ENCODE assay signal across 19 cellular contexts in genomic region chr1:64482720-64483119, GRCh38. TPM values are rescaled to one million over a fixed set of nuclear protein-coding genes. Genes with fewer than 3 reads are reported as not detected.
DNase-seq lines count a peak whose midpoint lies in the region; ATAC-seq and TF ChIP-seq lines count a peak whose summit lies in the region.
"Had no signal": no experiment of that assay in that cellular context is flagged by ENCODE, and none has a peak within 500 bp of the region (broad histone marks: within the 10 kb centered on the region; RNA-seq: fewer than 3 reads in every experiment).

No MANE protein-coding gene starts in this region.

- intact Hi-C loops in mucosa of descending colon (cut with DNase I, micrococcal nuclease), result no loop called here

- CTCF ChIA-PET in HEK293 (lab: Yijun Ruan, JAX), result no interaction called here

- H3K4me1 ChIP-seq in HEK293 (ENCODE audit: control insufficient read depth, insufficient read depth, low read length), result peaks cover 36% of the 10 kb centered on the region
- peaks cover 19% of the 10 kb centered on the region for H3K4me1 ChIP-seq in mucosa of descending colon (ENCODE audit: low read depth)
- H3K4me1 ChIP-seq: HAP-1 had no signal

- POLR2A ChIA-PET in HEK293 (lab: Yijun Ruan, JAX), result no interaction called here

- H3K36me3 Mint-ChIP-seq in chondrocyte (ENCODE audit: low read depth), result no peaks in the 10 kb centered on the region
- no peaks in the 10 kb centered on the region for H3K36me3 Mint-ChIP-seq in endothelial cell (ENCODE audit: low read depth, unreplicated experiment)
- H3K36me3 Mint-ChIP-seq: CD8-positive, alpha-beta memory T cell had no signal

- H3K4me3 ChIP-seq in AG10803 (ENCODE audit: low read length) (no peak overlapping the region), HEK293 (ENCODE audit: low read depth, low read length) (no peak overlapping the region), mucosa of descending colon (no peak overlapping the region)
- H3K4me3 ChIP-seq: HAP-1, K562 had no signal

- ATAC-seq in mucosa of descending colon, result peak; percentile 31
- ATAC-seq: K562 had no signal

- no peaks in the 10 kb centered on the region for H3K36me3 ChIP-seq in HEK293 (ENCODE audit: control insufficient read depth in 2 of 2, insufficient read depth in 1 of 2, low read length in 2 of 2)
- H3K36me3 ChIP-seq in mucosa of descending colon (ENCODE audit: low read depth), result no peaks in the 10 kb centered on the region
- H3K36me3 ChIP-seq: HAP-1 had no signal

- H3K9me3 Mint-ChIP-seq in chondrocyte (ENCODE audit: low read depth) (no peaks in the 10 kb centered on the region), endothelial cell (ENCODE audit: unreplicated experiment) (no peaks in the 10 kb centered on the region)
- H3K9me3 Mint-ChIP-seq: CD8-positive, alpha-beta memory T cell had no signal

- peak; percentile 20 for DNase-seq in AG10803 (ENCODE audit: low read depth)
- no peak for DNase-seq in chondrocyte (ENCODE audit: low spot score)
- no peak for DNase-seq in mucosa of descending colon
- DNase-seq in NK-92 treated with Interleukin-12 subunit alpha and Interleukin-12 subunit beta, amount 100 ng/mL, for 24 hours (lab: John Stamatoyannopoulos, UW), result no peak
- no peak for DNase-seq in DMS114 treated with DMSO at 0.1 percent for 48 hours (lab: John Stamatoyannopoulos, UW; ENCODE audit: unreplicated experiment)
- no peak for DNase-seq in endothelial cell (ENCODE audit: low spot score)
- DNase-seq: CD8-positive, alpha-beta memory T cell; DND-41; GF-D8; NCI-H1436; NCI-H2029; NCI-H2171 treated with DMSO at 0.1 percent for 48 hours; NCI-H446 treated with DMSO at 0.1 percent for 48 hours; OCI-M1; RPMI8226; SIG-M5 had no signal

- H3K9me3 ChIP-seq in HEK293 (ENCODE audit: control insufficient read depth, insufficient read depth, low read depth, low read length), result no peaks in the 10 kb centered on the region
- no peaks in the 10 kb centered on the region for H3K9me3 ChIP-seq in mucosa of descending colon
- H3K9me3 ChIP-seq: HAP-1 had no signal

- H3K27me3 Mint-ChIP-seq in chondrocyte (ENCODE audit: low read depth) (no peaks in the 10 kb centered on the region), endothelial cell (ENCODE audit: unreplicated experiment) (no peaks in the 10 kb centered on the region)

- H3K4me3 Mint-ChIP-seq in chondrocyte (ENCODE audit: unreplicated experiment), result no peak overlapping the region
- H3K4me3 Mint-ChIP-seq in endothelial cell (ENCODE audit: unreplicated experiment), result no peak overlapping the region
- H3K4me3 Mint-ChIP-seq: CD8-positive, alpha-beta memory T cell had no signal

- H3K4me1 Mint-ChIP-seq in chondrocyte (ENCODE audit: low read depth) (peaks cover 56% of the 10 kb centered on the region), endothelial cell (ENCODE audit: unreplicated experiment) (peaks cover 31% of the 10 kb centered on the region)
- H3K4me1 Mint-ChIP-seq: CD8-positive, alpha-beta memory T cell had no signal

- H3K27ac Mint-ChIP-seq in chondrocyte (ENCODE audit: unreplicated experiment) (peak overlapping the region; percentile 50), endothelial cell (ENCODE audit: unreplicated experiment) (no peak overlapping the region)
- H3K27ac Mint-ChIP-seq: CD8-positive, alpha-beta memory T cell had no signal

- no peak overlapping the region for H3K27ac ChIP-seq in HEK293 (ENCODE audit: extremely low read depth, low read depth, low read length)

- TF ChIP-seq CTCF in AG10803 (conservative IDR thresholded peaks at IDR 0.05; ENCODE audit: low read length) (no peak), HEK293 (tag by site-specific recombination; IDR thresholded peaks at IDR 0.05) (no peak), chondrocyte (IDR thresholded peaks at IDR 0.05) (no peak), mucosa of descending colon (IDR thresholded peaks at IDR 0.05) (no peak), endothelial cell (IDR thresholded peaks at IDR 0.05; ENCODE audit: unreplicated experiment) (no peak)

TF ChIP-seq in HEK293, 187 proteins besides CTCF, POLR2A, EP300 and RAD21:
- no peak for TF ChIP-seq KLF1 (tag by site-specific recombination; IDR thresholded peaks at IDR 0.05)
- peak; percentile 56 for TF ChIP-seq PRDM6 (tag by site-specific recombination; IDR thresholded peaks at IDR 0.05)
- 0 out of 2 replicates have a peak, but pooled peaks have one; percentile 13 for TF ChIP-seq ZBTB6 (tag by site-specific recombination; IDR thresholded peaks at IDR 0.05)

RNA-seq across cellular contexts. Expression of gene CACHD1, which starts 12.8 kb away (rescaled TPM):
- total RNA-seq in chondrocyte (10.4 to 13.7 TPM (median 10.5 TPM) in 3 replicates), mucosa of descending colon (1 to 10 TPM; 1.3 to 3.7 (median 2.7) TPM), endothelial cell (ENCODE audit: unreplicated experiment) (48.6 TPM)
